1 cellular context compared by ENCODE assay signal in the genomic region with DNA sequence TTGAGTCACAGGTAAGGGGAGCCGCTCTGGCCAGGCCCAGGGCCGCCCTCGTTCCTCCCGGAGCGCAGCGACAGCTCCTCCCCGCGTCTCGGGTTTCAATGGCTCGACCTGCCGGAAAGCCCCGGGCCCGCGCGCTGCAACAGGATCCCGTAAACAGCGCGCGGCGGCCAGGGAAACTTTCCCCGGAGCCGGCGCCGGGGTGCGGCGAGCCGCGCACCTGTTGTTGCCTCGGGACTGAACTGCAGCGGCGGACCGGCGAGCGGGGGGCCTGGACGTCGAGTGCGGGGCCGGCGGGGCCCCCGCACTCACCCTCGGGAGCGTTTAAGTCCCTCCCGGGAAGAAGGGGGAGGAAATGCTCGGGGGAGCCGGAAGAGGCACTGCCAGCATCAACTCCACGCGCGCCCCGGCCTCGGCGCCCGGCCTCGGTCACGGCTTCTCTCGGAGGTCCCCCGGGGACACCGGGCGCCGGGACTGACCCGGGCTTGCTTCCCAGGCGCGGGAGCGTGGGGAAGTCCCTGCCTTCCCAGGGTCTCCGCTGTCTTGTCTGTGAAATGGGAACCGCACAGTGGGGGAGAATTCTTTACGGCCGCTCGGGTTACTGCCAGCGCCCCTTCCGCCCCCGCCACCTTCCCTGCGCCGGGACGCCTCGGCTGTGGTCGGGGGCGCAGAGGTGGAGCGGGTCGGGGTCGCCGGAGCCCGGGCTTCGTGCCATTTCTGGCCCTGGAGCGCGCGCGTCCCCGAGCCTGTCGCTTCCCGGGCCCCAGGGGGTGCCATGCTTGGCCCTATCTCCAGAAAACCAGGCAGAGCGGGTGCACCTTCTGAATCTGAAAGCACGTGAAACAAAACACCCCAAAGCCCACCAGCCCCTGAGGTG.
TF ChIP-seq lines count a peak whose summit lies in the region.

No MANE protein-coding gene starts in this region.

TF ChIP-seq in WTC11, 78 proteins besides CTCF, POLR2A, EP300 and RAD21 (continued from another document):
- no peak for TF ChIP-seq FOXJ3 (CRISPR knock-in tag; IDR thresholded peaks at IDR 0.05; ENCODE audit: borderline replicate concordance)
- TF ChIP-seq, protein P1, sequence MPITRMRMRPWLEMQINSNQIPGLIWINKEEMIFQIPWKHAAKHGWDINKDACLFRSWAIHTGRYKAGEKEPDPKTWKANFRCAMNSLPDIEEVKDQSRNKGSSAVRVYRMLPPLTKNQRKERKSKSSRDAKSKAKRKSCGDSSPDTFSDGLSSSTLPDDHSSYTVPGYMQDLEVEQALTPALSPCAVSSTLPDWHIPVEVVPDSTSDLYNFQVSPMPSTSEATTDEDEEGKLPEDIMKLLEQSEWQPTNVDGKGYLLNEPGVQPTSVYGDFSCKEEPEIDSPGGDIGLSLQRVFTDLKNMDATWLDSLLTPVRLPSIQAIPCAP (CRISPR knock-in tag; IDR thresholded peaks at IDR 0.05): no peak
- TF ChIP-seq, protein P2, sequence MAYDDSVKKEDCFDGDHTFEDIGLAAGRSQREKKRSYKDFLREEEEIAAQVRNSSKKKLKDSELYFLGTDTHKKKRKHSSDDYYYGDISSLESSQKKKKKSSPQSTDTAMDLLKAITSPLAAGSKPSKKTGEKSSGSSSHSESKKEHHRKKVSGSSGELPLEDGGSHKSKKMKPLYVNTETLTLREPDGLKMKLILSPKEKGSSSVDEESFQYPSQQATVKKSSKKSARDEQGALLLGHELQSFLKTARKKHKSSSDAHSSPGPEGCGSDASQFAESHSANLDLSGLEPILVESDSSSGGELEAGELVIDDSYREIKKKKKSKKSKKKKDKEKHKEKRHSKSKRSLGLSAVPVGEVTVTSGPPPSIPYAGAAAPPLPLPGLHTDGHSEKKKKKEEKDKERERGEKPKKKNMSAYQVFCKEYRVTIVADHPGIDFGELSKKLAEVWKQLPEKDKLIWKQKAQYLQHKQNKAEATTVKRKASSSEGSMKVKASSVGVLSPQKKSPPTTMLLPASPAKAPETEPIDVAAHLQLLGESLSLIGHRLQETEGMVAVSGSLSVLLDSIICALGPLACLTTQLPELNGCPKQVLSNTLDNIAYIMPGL (CRISPR knock-in tag; IDR thresholded peaks at IDR 0.05): no peak
- TF ChIP-seq JUN (CRISPR knock-in tag; IDR thresholded peaks at IDR 0.05): no peak
- peak; percentile 52; the same call in 1 of the 2 replicates for TF ChIP-seq TP53 (CRISPR knock-in tag; IDR thresholded peaks at IDR 0.05)
- TF ChIP-seq, protein P3, sequence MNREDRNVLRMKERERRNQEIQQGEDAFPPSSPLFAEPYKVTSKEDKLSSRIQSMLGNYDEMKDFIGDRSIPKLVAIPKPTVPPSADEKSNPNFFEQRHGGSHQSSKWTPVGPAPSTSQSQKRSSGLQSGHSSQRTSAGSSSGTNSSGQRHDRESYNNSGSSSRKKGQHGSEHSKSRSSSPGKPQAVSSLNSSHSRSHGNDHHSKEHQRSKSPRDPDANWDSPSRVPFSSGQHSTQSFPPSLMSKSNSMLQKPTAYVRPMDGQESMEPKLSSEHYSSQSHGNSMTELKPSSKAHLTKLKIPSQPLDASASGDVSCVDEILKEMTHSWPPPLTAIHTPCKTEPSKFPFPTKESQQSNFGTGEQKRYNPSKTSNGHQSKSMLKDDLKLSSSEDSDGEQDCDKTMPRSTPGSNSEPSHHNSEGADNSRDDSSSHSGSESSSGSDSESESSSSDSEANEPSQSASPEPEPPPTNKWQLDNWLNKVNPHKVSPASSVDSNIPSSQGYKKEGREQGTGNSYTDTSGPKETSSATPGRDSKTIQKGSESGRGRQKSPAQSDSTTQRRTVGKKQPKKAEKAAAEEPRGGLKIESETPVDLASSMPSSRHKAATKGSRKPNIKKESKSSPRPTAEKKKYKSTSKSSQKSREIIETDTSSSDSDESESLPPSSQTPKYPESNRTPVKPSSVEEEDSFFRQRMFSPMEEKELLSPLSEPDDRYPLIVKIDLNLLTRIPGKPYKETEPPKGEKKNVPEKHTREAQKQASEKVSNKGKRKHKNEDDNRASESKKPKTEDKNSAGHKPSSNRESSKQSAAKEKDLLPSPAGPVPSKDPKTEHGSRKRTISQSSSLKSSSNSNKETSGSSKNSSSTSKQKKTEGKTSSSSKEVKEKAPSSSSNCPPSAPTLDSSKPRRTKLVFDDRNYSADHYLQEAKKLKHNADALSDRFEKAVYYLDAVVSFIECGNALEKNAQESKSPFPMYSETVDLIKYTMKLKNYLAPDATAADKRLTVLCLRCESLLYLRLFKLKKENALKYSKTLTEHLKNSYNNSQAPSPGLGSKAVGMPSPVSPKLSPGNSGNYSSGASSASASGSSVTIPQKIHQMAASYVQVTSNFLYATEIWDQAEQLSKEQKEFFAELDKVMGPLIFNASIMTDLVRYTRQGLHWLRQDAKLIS (CRISPR knock-in tag; IDR thresholded peaks at IDR 0.05; ENCODE audit: borderline replicate concordance): no peak
- TF ChIP-seq JAZF1 (CRISPR knock-in tag; IDR thresholded peaks at IDR 0.05): no peak
- TF ChIP-seq ELF4 (CRISPR knock-in tag; IDR thresholded peaks at IDR 0.05; ENCODE audit: low read depth): no peak
- TF ChIP-seq SP1 (CRISPR knock-in tag; conservative IDR thresholded peaks at IDR 0.05): 0 out of 2 replicates have a peak, but pooled peaks have one; percentile 22
- TF ChIP-seq, protein P4, sequence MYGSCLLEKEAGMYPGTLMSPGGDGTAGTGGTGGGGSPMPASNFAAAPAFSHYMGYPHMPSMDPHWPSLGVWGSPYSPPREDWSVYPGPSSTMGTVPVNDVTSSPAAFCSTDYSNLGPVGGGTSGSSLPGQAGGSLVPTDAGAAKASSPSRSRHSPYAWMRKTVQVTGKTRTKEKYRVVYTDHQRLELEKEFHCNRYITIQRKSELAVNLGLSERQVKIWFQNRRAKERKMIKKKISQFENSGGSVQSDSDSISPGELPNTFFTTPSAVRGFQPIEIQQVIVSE (CRISPR knock-in tag; IDR thresholded peaks at IDR 0.05; ENCODE audit: borderline replicate concordance): no peak
- TF ChIP-seq, protein P5, sequence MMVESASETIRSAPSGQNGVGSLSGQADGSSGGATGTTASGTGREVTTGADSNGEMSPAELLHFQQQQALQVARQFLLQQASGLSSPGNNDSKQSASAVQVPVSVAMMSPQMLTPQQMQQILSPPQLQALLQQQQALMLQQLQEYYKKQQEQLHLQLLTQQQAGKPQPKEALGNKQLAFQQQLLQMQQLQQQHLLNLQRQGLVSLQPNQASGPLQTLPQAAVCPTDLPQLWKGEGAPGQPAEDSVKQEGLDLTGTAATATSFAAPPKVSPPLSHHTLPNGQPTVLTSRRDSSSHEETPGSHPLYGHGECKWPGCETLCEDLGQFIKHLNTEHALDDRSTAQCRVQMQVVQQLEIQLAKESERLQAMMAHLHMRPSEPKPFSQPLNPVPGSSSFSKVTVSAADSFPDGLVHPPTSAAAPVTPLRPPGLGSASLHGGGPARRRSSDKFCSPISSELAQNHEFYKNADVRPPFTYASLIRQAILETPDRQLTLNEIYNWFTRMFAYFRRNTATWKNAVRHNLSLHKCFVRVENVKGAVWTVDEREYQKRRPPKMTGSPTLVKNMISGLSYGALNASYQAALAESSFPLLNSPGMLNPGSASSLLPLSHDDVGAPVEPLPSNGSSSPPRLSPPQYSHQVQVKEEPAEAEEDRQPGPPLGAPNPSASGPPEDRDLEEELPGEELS (CRISPR knock-in tag; IDR thresholded peaks at IDR 0.05): no peak
- TF ChIP-seq, protein P6, sequence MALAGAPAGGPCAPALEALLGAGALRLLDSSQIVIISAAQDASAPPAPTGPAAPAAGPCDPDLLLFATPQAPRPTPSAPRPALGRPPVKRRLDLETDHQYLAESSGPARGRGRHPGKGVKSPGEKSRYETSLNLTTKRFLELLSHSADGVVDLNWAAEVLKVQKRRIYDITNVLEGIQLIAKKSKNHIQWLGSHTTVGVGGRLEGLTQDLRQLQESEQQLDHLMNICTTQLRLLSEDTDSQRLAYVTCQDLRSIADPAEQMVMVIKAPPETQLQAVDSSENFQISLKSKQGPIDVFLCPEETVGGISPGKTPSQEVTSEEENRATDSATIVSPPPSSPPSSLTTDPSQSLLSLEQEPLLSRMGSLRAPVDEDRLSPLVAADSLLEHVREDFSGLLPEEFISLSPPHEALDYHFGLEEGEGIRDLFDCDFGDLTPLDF (CRISPR knock-in tag; IDR thresholded peaks at IDR 0.05): no peak; the same call in 1 of the 2 replicates
- TF ChIP-seq, protein P7, sequence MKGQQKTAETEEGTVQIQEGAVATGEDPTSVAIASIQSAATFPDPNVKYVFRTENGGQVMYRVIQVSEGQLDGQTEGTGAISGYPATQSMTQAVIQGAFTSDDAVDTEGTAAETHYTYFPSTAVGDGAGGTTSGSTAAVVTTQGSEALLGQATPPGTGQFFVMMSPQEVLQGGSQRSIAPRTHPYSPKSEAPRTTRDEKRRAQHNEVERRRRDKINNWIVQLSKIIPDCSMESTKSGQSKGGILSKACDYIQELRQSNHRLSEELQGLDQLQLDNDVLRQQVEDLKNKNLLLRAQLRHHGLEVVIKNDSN (CRISPR knock-in tag; IDR thresholded peaks at IDR 0.05): no peak
- TF ChIP-seq, protein P8, sequence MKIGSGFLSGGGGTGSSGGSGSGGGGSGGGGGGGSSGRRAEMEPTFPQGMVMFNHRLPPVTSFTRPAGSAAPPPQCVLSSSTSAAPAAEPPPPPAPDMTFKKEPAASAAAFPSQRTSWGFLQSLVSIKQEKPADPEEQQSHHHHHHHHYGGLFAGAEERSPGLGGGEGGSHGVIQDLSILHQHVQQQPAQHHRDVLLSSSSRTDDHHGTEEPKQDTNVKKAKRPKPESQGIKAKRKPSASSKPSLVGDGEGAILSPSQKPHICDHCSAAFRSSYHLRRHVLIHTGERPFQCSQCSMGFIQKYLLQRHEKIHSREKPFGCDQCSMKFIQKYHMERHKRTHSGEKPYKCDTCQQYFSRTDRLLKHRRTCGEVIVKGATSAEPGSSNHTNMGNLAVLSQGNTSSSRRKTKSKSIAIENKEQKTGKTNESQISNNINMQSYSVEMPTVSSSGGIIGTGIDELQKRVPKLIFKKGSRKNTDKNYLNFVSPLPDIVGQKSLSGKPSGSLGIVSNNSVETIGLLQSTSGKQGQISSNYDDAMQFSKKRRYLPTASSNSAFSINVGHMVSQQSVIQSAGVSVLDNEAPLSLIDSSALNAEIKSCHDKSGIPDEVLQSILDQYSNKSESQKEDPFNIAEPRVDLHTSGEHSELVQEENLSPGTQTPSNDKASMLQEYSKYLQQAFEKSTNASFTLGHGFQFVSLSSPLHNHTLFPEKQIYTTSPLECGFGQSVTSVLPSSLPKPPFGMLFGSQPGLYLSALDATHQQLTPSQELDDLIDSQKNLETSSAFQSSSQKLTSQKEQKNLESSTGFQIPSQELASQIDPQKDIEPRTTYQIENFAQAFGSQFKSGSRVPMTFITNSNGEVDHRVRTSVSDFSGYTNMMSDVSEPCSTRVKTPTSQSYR (CRISPR knock-in tag; IDR thresholded peaks at IDR 0.05): peak; percentile 10; the same call in 1 of the 2 replicates
- TF ChIP-seq, protein P9, sequence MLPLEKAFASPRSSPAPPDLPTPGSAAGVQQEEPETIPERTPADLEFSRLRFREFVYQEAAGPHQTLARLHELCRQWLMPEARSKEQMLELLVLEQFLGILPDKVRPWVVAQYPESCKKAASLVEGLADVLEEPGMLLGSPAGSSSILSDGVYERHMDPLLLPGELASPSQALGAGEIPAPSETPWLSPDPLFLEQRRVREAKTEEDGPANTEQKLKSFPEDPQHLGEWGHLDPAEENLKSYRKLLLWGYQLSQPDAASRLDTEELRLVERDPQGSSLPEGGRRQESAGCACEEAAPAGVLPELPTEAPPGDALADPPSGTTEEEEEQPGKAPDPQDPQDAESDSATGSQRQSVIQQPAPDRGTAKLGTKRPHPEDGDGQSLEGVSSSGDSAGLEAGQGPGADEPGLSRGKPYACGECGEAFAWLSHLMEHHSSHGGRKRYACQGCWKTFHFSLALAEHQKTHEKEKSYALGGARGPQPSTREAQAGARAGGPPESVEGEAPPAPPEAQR (CRISPR knock-in tag; IDR thresholded peaks at IDR 0.05): no peak
- TF ChIP-seq CREM (CRISPR knock-in tag; IDR thresholded peaks at IDR 0.05): no peak
- peak; percentile 36; the same call in 1 of the 2 replicates for TF ChIP-seq EMX1 (CRISPR knock-in tag; IDR thresholded peaks at IDR 0.05)
- no peak for TF ChIP-seq ZNF423 (CRISPR knock-in tag; IDR thresholded peaks at IDR 0.05)
- TF ChIP-seq MXD4 (CRISPR knock-in tag; IDR thresholded peaks at IDR 0.05; ENCODE audit: borderline replicate concordance): no peak
- no peak for TF ChIP-seq PRRX2 (CRISPR knock-in tag; IDR thresholded peaks at IDR 0.05)
- TF ChIP-seq, protein P10, sequence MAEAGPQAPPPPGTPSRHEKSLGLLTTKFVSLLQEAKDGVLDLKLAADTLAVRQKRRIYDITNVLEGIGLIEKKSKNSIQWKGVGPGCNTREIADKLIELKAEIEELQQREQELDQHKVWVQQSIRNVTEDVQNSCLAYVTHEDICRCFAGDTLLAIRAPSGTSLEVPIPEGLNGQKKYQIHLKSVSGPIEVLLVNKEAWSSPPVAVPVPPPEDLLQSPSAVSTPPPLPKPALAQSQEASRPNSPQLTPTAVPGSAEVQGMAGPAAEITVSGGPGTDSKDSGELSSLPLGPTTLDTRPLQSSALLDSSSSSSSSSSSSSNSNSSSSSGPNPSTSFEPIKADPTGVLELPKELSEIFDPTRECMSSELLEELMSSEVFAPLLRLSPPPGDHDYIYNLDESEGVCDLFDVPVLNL (CRISPR knock-in tag; IDR thresholded peaks at IDR 0.05; ENCODE audit: borderline replicate concordance, low read depth): no peak; the same call in 1 of the 2 replicates
- peak; percentile 12; the same call in 1 of the 2 replicates for TF ChIP-seq GABPB1 (CRISPR knock-in tag; IDR thresholded peaks at IDR 0.05)
- TF ChIP-seq, protein P11, sequence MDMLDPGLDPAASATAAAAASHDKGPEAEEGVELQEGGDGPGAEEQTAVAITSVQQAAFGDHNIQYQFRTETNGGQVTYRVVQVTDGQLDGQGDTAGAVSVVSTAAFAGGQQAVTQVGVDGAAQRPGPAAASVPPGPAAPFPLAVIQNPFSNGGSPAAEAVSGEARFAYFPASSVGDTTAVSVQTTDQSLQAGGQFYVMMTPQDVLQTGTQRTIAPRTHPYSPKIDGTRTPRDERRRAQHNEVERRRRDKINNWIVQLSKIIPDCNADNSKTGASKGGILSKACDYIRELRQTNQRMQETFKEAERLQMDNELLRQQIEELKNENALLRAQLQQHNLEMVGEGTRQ (CRISPR knock-in tag; IDR thresholded peaks at IDR 0.05): no peak
- peak; percentile 52; the same call in 1 of the 2 replicates for TF ChIP-seq ZNF263 (CRISPR knock-in tag; IDR thresholded peaks at IDR 0.05; ENCODE audit: low read depth)
- no peak for TF ChIP-seq SOX15 (CRISPR knock-in tag; IDR thresholded peaks at IDR 0.05)
- TF ChIP-seq, protein P12, sequence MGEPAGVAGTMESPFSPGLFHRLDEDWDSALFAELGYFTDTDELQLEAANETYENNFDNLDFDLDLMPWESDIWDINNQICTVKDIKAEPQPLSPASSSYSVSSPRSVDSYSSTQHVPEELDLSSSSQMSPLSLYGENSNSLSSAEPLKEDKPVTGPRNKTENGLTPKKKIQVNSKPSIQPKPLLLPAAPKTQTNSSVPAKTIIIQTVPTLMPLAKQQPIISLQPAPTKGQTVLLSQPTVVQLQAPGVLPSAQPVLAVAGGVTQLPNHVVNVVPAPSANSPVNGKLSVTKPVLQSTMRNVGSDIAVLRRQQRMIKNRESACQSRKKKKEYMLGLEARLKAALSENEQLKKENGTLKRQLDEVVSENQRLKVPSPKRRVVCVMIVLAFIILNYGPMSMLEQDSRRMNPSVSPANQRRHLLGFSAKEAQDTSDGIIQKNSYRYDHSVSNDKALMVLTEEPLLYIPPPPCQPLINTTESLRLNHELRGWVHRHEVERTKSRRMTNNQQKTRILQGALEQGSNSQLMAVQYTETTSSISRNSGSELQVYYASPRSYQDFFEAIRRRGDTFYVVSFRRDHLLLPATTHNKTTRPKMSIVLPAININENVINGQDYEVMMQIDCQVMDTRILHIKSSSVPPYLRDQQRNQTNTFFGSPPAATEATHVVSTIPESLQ (CRISPR knock-in tag; IDR thresholded peaks at IDR 0.05): no peak
- TF ChIP-seq FOXK1 (CRISPR knock-in tag; IDR thresholded peaks at IDR 0.05): peak; percentile 81
- TF ChIP-seq TEAD1 (CRISPR knock-in tag; IDR thresholded peaks at IDR 0.05): no peak
- TF ChIP-seq ATF1 (CRISPR knock-in tag; IDR thresholded peaks at IDR 0.05): no peak
- TF ChIP-seq ZNF317 (CRISPR knock-in tag; IDR thresholded peaks at IDR 0.05; ENCODE audit: borderline replicate concordance, low read depth): no peak
- no peak for TF ChIP-seq SMAD3 (CRISPR knock-in tag; IDR thresholded peaks at IDR 0.05; ENCODE audit: borderline replicate concordance)
- TF ChIP-seq NR2C2 (CRISPR knock-in tag; IDR thresholded peaks at IDR 0.05): peak; percentile 27; the same call in 1 of the 2 replicates
